9 cellular contexts compared by ENCODE assay signal in the genomic region with DNA sequence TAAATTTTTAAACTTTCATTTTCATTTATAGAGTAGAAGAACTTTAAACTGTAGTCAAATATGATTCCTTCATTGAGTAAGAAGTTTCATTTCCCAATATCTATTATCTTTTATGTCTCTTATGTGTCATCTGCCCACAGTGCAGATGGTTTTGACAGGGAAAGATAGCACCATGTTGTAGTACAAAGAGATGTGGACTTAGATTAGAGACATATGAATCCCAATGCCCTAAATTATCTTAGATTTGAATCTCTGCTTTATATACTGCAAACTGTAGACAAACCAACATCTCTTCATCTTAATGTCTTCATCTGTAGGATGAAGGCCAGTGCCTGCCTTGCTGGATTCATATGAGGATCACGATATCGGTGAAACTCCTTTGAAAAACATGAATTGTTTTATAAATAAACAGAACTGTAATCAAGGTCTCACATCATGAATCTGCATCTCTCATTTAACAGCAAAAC.
DNase-seq lines count a peak whose midpoint lies in the region; ATAC-seq and TF ChIP-seq lines count a peak whose summit lies in the region.
"Had no signal": no experiment of that assay in that cellular context is flagged by ENCODE, and none has a peak within 500 bp of the region (broad histone marks: within the 10 kb centered on the region; RNA-seq: fewer than 3 reads in every experiment).

No MANE protein-coding gene starts in this region.

- H3K27me3 Mint-ChIP-seq in activated CD8-positive, alpha-beta memory T cell treated with anti-CD3 and anti-CD28 coated beads, Interleukin-2, amount 10 ng/mL, durations not matched to agents 7 days and 5 days: peaks cover 4% of the 10 kb centered on the region

- no peaks in the 10 kb centered on the region for H3K36me3 Mint-ChIP-seq in activated CD8-positive, alpha-beta memory T cell treated with anti-CD3 and anti-CD28 coated beads, Interleukin-2, amount 10 ng/mL, durations not matched to agents 7 days and 5 days

- H3K4me3 ChIP-seq in ovary (no peak overlapping the region), WERI-Rb-1 (ENCODE audit: low read depth, low read length) (no peak overlapping the region)

- no peak for TF ChIP-seq EP300 in ovary (IDR thresholded peaks at IDR 0.05)

- no peaks in the 10 kb centered on the region for H3K27me3 ChIP-seq in ovary
- no peaks in the 10 kb centered on the region for H3K27me3 ChIP-seq in WERI-Rb-1 (ENCODE audit: insufficient read depth, low read depth, severe bottlenecking)

- in situ Hi-C loops in GM13976 (cut with MboI; ENCODE audit: low sequenced_read_pairs, unreplicated experiment): no loop called here

- TF ChIP-seq CTCF in GM13976 (IDR thresholded peaks at IDR 0.05; ENCODE audit: borderline replicate concordance, control extremely low read depth, extremely low read depth, insufficient read depth, missing control alignments) (no peak), ovary (IDR thresholded peaks at IDR 0.05) (no peak), WERI-Rb-1 (IDR thresholded peaks at IDR 0.05; ENCODE audit: low read depth, low read length) (no peak)

- CTCF ChIA-PET in activated CD8-positive, alpha-beta memory T cell treated with anti-CD3 and anti-CD28 coated beads, Interleukin-2, amount 10 ng/mL, durations not matched to agents 7 days and 5 days (lab: Charles Lee): no interaction called here

- H3K4me1 ChIP-seq in ovary (ENCODE audit: insufficient read depth): no peaks in the 10 kb centered on the region

- H3K4me1 Mint-ChIP-seq in activated CD8-positive, alpha-beta memory T cell treated with anti-CD3 and anti-CD28 coated beads, Interleukin-2, amount 10 ng/mL, durations not matched to agents 7 days and 5 days: peaks cover 3% of the 10 kb centered on the region

- H3K27ac ChIP-seq in ovary (no peak overlapping the region), WERI-Rb-1 (no peak overlapping the region)

- no peaks in the 10 kb centered on the region for H3K9me3 Mint-ChIP-seq in activated CD8-positive, alpha-beta memory T cell treated with anti-CD3 and anti-CD28 coated beads, Interleukin-2, amount 10 ng/mL, durations not matched to agents 7 days and 5 days (ENCODE audit: low read depth)

- H3K9me3 ChIP-seq in ovary (no peaks in the 10 kb centered on the region), WERI-Rb-1 (ENCODE audit: severe bottlenecking) (no peaks in the 10 kb centered on the region)

- no peaks in the 10 kb centered on the region for H3K36me3 ChIP-seq in ovary
- H3K36me3 ChIP-seq in WERI-Rb-1: no peaks in the 10 kb centered on the region

- 82 to 91% (median 87%) methylated on average over 2 of the region's 2 CpGs for WGBS in ovary, 3 donors

- ATAC-seq in GM19452 (IDR thresholded peaks at IDR 0.05; ENCODE audit: unreplicated experiment): peak; percentile 87
- ATAC-seq in HG03045 (IDR thresholded peaks at IDR 0.05; ENCODE audit: unreplicated experiment): peak; percentile 93
- no peak for ATAC-seq in activated CD8-positive, alpha-beta memory T cell treated with anti-CD3 and anti-CD28 coated beads, Interleukin-2, amount 10 ng/mL, durations not matched to agents 7 days and 5 days

- intact Hi-C loops in ovary (cut with DNase I): no loop called here

- DNase-seq in GM13976 (ENCODE audit: low spot score): peak; percentile 51
- peak; percentile 31 for DNase-seq in OCI-M1 (lab: John Stamatoyannopoulos, UW)
- no peak for DNase-seq in ovary
- DNase-seq in WERI-Rb-1: no peak
- no peak for DNase-seq in activated CD8-positive, alpha-beta memory T cell treated with anti-CD3 and anti-CD28 coated beads, Interleukin-2, amount 10 ng/mL, durations not matched to agents 7 days and 5 days
- no peak for DNase-seq in D341Med (ENCODE audit: low spot score)
- DNase-seq: T1000 had no signal

- H3K27ac Mint-ChIP-seq in activated CD8-positive, alpha-beta memory T cell treated with anti-CD3 and anti-CD28 coated beads, Interleukin-2, amount 10 ng/mL, durations not matched to agents 7 days and 5 days: no peak overlapping the region

- H3K4me3 Mint-ChIP-seq in activated CD8-positive, alpha-beta memory T cell treated with anti-CD3 and anti-CD28 coated beads, Interleukin-2, amount 10 ng/mL, durations not matched to agents 7 days and 5 days: no peak overlapping the region

- TF ChIP-seq POLR2A in ovary (IDR thresholded peaks at IDR 0.05): no peak

Comparison
In these comparisons a context has a peak if more than half of its experiments do, and no peak if none do; other contexts are left out.
1. DNase-seq: peak in GM13976 (single experiment) and OCI-M1 (single experiment); none in ovary (0 of 5), WERI-Rb-1 (single experiment), activated CD8-positive, alpha-beta memory T cell treated with anti-CD3 and anti-CD28 coated beads, Interleukin-2, amount 10 ng/mL, durations not matched to agents 7 days and 5 days (single experiment) and D341Med (single experiment).